ENCODE assay signal across 21 cellular contexts in genomic region chr9:133361507-133362092, GRCh38. TPM values are rescaled to one million over a fixed set of nuclear protein-coding genes. Genes with fewer than 3 reads are reported as not detected.
A peak's percentile ranks its signal among the peaks of the same experiment; 100 is the strongest.
DNase-seq lines count a peak whose midpoint lies in the region; ATAC-seq, FAIRE-seq and TF ChIP-seq lines count a peak whose summit lies in the region.
"Had no signal": no experiment of that assay in that cellular context is flagged by ENCODE, and none has a peak within 500 bp of the region (broad histone marks: within the 10 kb centered on the region; RNA-seq: fewer than 3 reads in every experiment).

No MANE protein-coding gene starts in this region.

- H4K20me1 ChIP-seq in HepG2 (ENCODE audit: insufficient read depth, low read length), result peaks cover 53% of the 10 kb centered on the region

- TF ChIP-seq POLR2A in HepG2 (IDR thresholded peaks at IDR 0.05; ENCODE audit: insufficient read depth in 1 of 2, low read depth in 2 of 2, low read length in 2 of 2) (no peak; a peak in 1 of 4 replicates), right lobe of liver (IDR thresholded peaks at IDR 0.05) (no peak)

- WGBS in HepG2 (ENCODE audit: low lambda C conversion rate), result 91% methylated on average over 12 of the region's 13 CpGs
- 55% methylated on average over 4 of the region's 13 CpGs for WGBS in right lobe of liver (ENCODE audit: insufficient coverage, low coverage, low lambda C conversion rate, missing lambda C conversion rate)

- no peak overlapping the region for H2AFZ ChIP-seq in HepG2 (ENCODE audit: low read length)
- H2AFZ ChIP-seq: hepatocyte had no signal

- no peak overlapping the region for H3K9ac ChIP-seq in HepG2 (ENCODE audit: insufficient read depth, low read depth, low read length)
- H3K9ac ChIP-seq in kidney (ENCODE audit: low read length in 2 of 2), result peak overlapping the region in 1 of 2 donors; percentile 44

- H3K79me2 ChIP-seq in HepG2 (ENCODE audit: insufficient read depth, low read length), result peaks cover 22% of the 10 kb centered on the region

- CTCF ChIA-PET in HepG2 (lab: Yijun Ruan, JAX; ENCODE audit: low intra/inter-chr PET ratio, low total read pairs), result no interaction called here

- no peak for TF ChIP-seq CTCF in HepG2 (CRISPR knock-in tag; IDR thresholded peaks at IDR 0.05)
- no peak for TF ChIP-seq CTCF in right lobe of liver (IDR thresholded peaks at IDR 0.05)
- TF ChIP-seq CTCF in kidney (IDR thresholded peaks at IDR 0.05; ENCODE audit: borderline replicate concordance, extremely low read depth, insufficient read depth), result no peak
- TF ChIP-seq CTCF in CD14-positive monocyte (IDR thresholded peaks at IDR 0.05), result no peak

- POLR2A ChIA-PET in HepG2 (lab: Yijun Ruan, JAX), result no interaction called here

- in situ Hi-C loops in HepG2 (cut with HindIII; ENCODE audit: extremely low pct_ligation_motif_present, low pct_unique_long_range_greater_than_20kb), result no loop called here

- H3K9me3 ChIP-seq in HepG2 (ENCODE audit: low read length), result no peaks in the 10 kb centered on the region
- H3K9me3 ChIP-seq in right lobe of liver, result no peaks in the 10 kb centered on the region
- no peaks in the 10 kb centered on the region for H3K9me3 ChIP-seq in kidney (ENCODE audit: control insufficient read depth in 1 of 2, low read length in 2 of 2)
- H3K9me3 ChIP-seq: right atrium auricular region had no signal

- intact Hi-C loops in HepG2 (cut with micrococcal nuclease; ENCODE audit: unreplicated experiment), result no loop called here
- intact Hi-C loops in right lobe of liver (cut with DNase I), result no loop called here
- intact Hi-C loops in kidney (cut with DNase I), result no loop called here
- intact Hi-C loops in CD14-positive monocyte (cut with micrococcal nuclease), result no loop called here

- DNase-seq in HepG2 (ENCODE audit: low spot score) (no peak), right lobe of liver (no peak), kidney (no peak), NCI-H1930 (lab: John Stamatoyannopoulos, UW) (no peak), Kasumi-1 (lab: John Stamatoyannopoulos, UW) (no peak), CD14-positive monocyte (ENCODE audit: low spot score) (no peak), HK-2 (ENCODE audit: unreplicated experiment) (no peak)
- DNase-seq: activated T-cell treated with anti-CD3 and anti-CD28 coated beads for 4 hours, GDM1, GOT3, mesenchymal stem cell, NCI-H2029 treated with DMSO at 0.1 percent for 48 hours, NCI-H510A treated with DMSO at 0.1 percent for 48 hours, SHP77 treated with DMSO at 0.1 percent for 48 hours, T-helper 2 cell had no signal

- no TSS peak for BruUV-seq in HepG2 (replicated peaks; lab: Mats Ljungman, UMichigan)

- H3K4me2 ChIP-seq in HepG2 (ENCODE audit: low read depth, low read length), result no peak overlapping the region
- H3K4me2 ChIP-seq: hepatocyte had no signal

- H3K4me3 Mint-ChIP-seq in activated T-helper 17 cell treated with anti-CD3 and anti-CD28 coated beads, Interleukin-2, amount 50 U/mL, for 72 hours, result peak overlapping the region; percentile 41
- H3K4me3 Mint-ChIP-seq in CD14-positive monocyte, result no peak overlapping the region

- H3K36me3 ChIP-seq in HepG2 (replicated peaks in 1 of 2; ENCODE audit: control insufficient read depth in 1 of 2, insufficient read depth in 2 of 2, low read length in 2 of 2) (peaks cover 22 to 77% of the 10 kb centered on the region in 2 experiments), right lobe of liver (peaks cover 0 to 66% (median 39%) of the 10 kb centered on the region in 4 donors), kidney (ENCODE audit: control insufficient read depth in 1 of 2, insufficient read depth in 2 of 2, low read length in 2 of 2) (peaks cover 24 to 52% of the 10 kb centered on the region in 2 donors)

- TF ChIP-seq EP300 in HepG2 (IDR thresholded peaks at IDR 0.05; ENCODE audit: low read depth in 2 of 2, low read length in 2 of 2) (no peak), HepG2 (CRISPR knock-in tag; IDR thresholded peaks at IDR 0.05; ENCODE audit: borderline replicate concordance) (no peak)

- peaks cover 35% of the 10 kb centered on the region for H3K4me1 Mint-ChIP-seq in activated T-helper 17 cell treated with anti-CD3 and anti-CD28 coated beads, Interleukin-2, amount 50 U/mL, for 72 hours
- peaks cover 24% of the 10 kb centered on the region for H3K4me1 Mint-ChIP-seq in CD14-positive monocyte

- no peak for TF ChIP-seq RAD21 in HepG2 (CRISPR knock-in tag; IDR thresholded peaks at IDR 0.05)

- peak overlapping the region; percentile 55 for H3K27ac Mint-ChIP-seq in activated T-helper 17 cell treated with anti-CD3 and anti-CD28 coated beads, Interleukin-2, amount 50 U/mL, for 72 hours
- H3K27ac Mint-ChIP-seq in CD14-positive monocyte, result peak overlapping the region in 1 of 7 donors; percentile 83

- no peaks in the 10 kb centered on the region for H3K27me3 Mint-ChIP-seq in activated T-helper 17 cell treated with anti-CD3 and anti-CD28 coated beads, Interleukin-2, amount 50 U/mL, for 72 hours
- H3K27me3 Mint-ChIP-seq in CD14-positive monocyte (ENCODE audit: low read depth in 3 of 3), result peaks cover 0 to 2% (median 0%) of the 10 kb centered on the region in 3 donors

- H3K9me3 Mint-ChIP-seq in activated T-helper 17 cell treated with anti-CD3 and anti-CD28 coated beads, Interleukin-2, amount 50 U/mL, for 72 hours, result no peaks in the 10 kb centered on the region
- peaks cover 0 to 1% (median 0%) of the 10 kb centered on the region in 7 donors for H3K9me3 Mint-ChIP-seq in CD14-positive monocyte

- H3K27me3 ChIP-seq in HepG2 (ENCODE audit: control insufficient read depth in 1 of 2, insufficient read depth in 2 of 2, low read length in 2 of 2) (no peaks in the 10 kb centered on the region), right lobe of liver (no peaks in the 10 kb centered on the region)
- H3K27me3 ChIP-seq: hepatocyte, right atrium auricular region had no signal

- FAIRE-seq in HepG2 (lab: Jason Lieb, UNC) (no peak), kidney (lab: Jason Lieb, UNC) (no peak)
- FAIRE-seq: D721Med, GM12892 had no signal

- H3K27ac ChIP-seq in HepG2 (ENCODE audit: extremely low read length, insufficient read depth, low read length) (peak overlapping the region; percentile 50), right lobe of liver (no peak overlapping the region), kidney (ENCODE audit: low read depth in 2 of 2, low read length in 2 of 2) (peak overlapping the region; percentile 4 to 55)
- H3K27ac ChIP-seq: right atrium auricular region had no signal

- no peak overlapping the region for H3K4me3 ChIP-seq in HepG2 (replicated peaks in 1 of 3; ENCODE audit: insufficient read depth in 1 of 3, low read depth in 2 of 3, low read length in 3 of 3)
- no peak overlapping the region for H3K4me3 ChIP-seq in right lobe of liver
- H3K4me3 ChIP-seq in kidney (ENCODE audit: low read length in 2 of 2), result no peak overlapping the region
- H3K4me3 ChIP-seq: hepatocyte, right atrium auricular region had no signal

- ATAC-seq in HepG2 (no peak), right lobe of liver (no peak)
- ATAC-seq in activated T-helper 17 cell treated with anti-CD3 and anti-CD28 coated beads, Interleukin-2, amount 50 U/mL, for 72 hours (replicated peaks), result no peak
- ATAC-seq: activated CD4-positive, CD25-positive, alpha-beta regulatory T cell treated with anti-CD3 and anti-CD28 coated beads, Interleukin-2, amount 50 U/mL, for 24 hours had no signal

- H3K36me3 Mint-ChIP-seq in activated T-helper 17 cell treated with anti-CD3 and anti-CD28 coated beads, Interleukin-2, amount 50 U/mL, for 72 hours (ENCODE audit: low read depth), result peaks cover 90% of the 10 kb centered on the region
- peaks cover 69 to 77% of the 10 kb centered on the region in 2 donors for H3K36me3 Mint-ChIP-seq in CD14-positive monocyte

- peaks cover 51% of the 10 kb centered on the region for H3K4me1 ChIP-seq in HepG2 (ENCODE audit: insufficient read depth, low read length)
- peaks cover 0 to 6% (median 0%) of the 10 kb centered on the region in 4 donors for H3K4me1 ChIP-seq in right lobe of liver
- H3K4me1 ChIP-seq in kidney (ENCODE audit: control insufficient read depth in 1 of 2, insufficient read depth in 1 of 2, low read depth in 1 of 2, low read length in 2 of 2), result peaks cover 21 to 35% of the 10 kb centered on the region in 2 donors

RNA-seq across cellular contexts. Expression of gene SURF2, which starts 5.2 kb away (rescaled TPM):
- total RNA-seq in HepG2 (2016; rRNA removed; fragmentation: Illumina TruSeq; extraction: Trizol) (10.3 and 13.6 TPM in 2 replicates), right lobe of liver (10 to 100 TPM in 2 of 6 experiments, 1 to 10 TPM in 4; 6.3 to 16.9 (median 8.2) TPM), kidney (23.5 TPM)
- total RNA-seq in HepG2 (2016; cell fraction: cytosol; rRNA removed; fragmentation: Illumina TruSeq; extraction: Trizol; ENCODE audit: low read depth), result 10.3 and 15.8 TPM in 2 replicates
- 12.0 and 12.6 TPM in 2 replicates for total RNA-seq in HepG2 (2016; cell fraction: insoluble cytoplasmic fraction; rRNA removed; fragmentation: Illumina TruSeq; extraction: Trizol)
- 10.0 and 13.9 TPM in 2 replicates for total RNA-seq in HepG2 (2016; cell fraction: membrane; rRNA removed; fragmentation: Illumina TruSeq; extraction: Trizol)
- 4.1 and 4.4 TPM in 2 replicates for total RNA-seq in HepG2 (2016; cell fraction: nucleus; rRNA removed; fragmentation: Illumina TruSeq; extraction: Trizol)
- polyA plus RNA-seq in HepG2 (2011; rRNA removed) (6.1 and 6.3 TPM in 2 replicates), kidney (ENCODE audit: insufficient read depth, low read depth, low replicate concordance) (61.2 TPM), CD14-positive monocyte (10 to 100 TPM; 17.5 to 24.7 TPM)
- 6.8 and 9.7 TPM in 2 replicates for polyA plus RNA-seq in HepG2 (2011; cell fraction: cytosol; rRNA removed)
- 6.6 and 8.7 TPM in 2 replicates for polyA plus RNA-seq in HepG2 (2011; cell fraction: nucleus; rRNA removed)
- polyA plus RNA-seq in HepG2 (2012), result 6.8 and 8.6 TPM in 2 replicates
- polyA plus RNA-seq in HepG2 (2016; cell fraction: cytosol; fragmentation: Illumina TruSeq; extraction: Trizol; ENCODE audit: low read depth), result 14.4 and 20.2 TPM in 2 replicates
- 19.8 and 21.6 TPM in 2 replicates for polyA plus RNA-seq in HepG2 (2016; cell fraction: insoluble cytoplasmic fraction; fragmentation: Illumina TruSeq; extraction: Trizol; ENCODE audit: low read depth)
- 12.6 and 15.8 TPM in 2 replicates for polyA plus RNA-seq in HepG2 (2016; cell fraction: membrane; fragmentation: Illumina TruSeq; extraction: Trizol; ENCODE audit: low read depth)
- 11.3 and 11.9 TPM in 2 replicates for polyA plus RNA-seq in HepG2 (2016; cell fraction: nucleus; fragmentation: Illumina TruSeq; extraction: Trizol; ENCODE audit: insufficient read depth, low read depth)
- 3.5 and 24.4 TPM in 2 replicates for polyA minus RNA-seq in HepG2 (2011; rRNA and poly(A)+ RNA removed; ENCODE audit: low replicate concordance)
- polyA minus RNA-seq in HepG2 (2011; cell fraction: cytosol; rRNA and poly(A)+ RNA removed), result 2.3 and 5.0 TPM in 2 replicates
- polyA minus RNA-seq in HepG2 (2011; cell fraction: nucleus; rRNA and poly(A)+ RNA removed), result 1.6 and 2.3 TPM in 2 replicates
- total RNA-seq in activated T-helper 17 cell treated with anti-CD3 and anti-CD28 coated beads, Interleukin-2, amount 50 U/mL, for 72 hours, result 10 to 100 TPM in 1 of 2 donors, 1 to 10 TPM in 1; 7.0 to 17.3 TPM

RNA-seq across cellular contexts. Expression of gene SURF1, which starts 5.3 kb away (rescaled TPM):
- total RNA-seq in HepG2 (2016; rRNA removed; fragmentation: Illumina TruSeq; extraction: Trizol) (10.6 and 17.8 TPM in 2 replicates), right lobe of liver (10 to 100 TPM; 37.4 to 68.8 (median 44.5) TPM), kidney (45.0 TPM)
- 21.0 and 25.4 TPM in 2 replicates for total RNA-seq in HepG2 (2016; cell fraction: cytosol; rRNA removed; fragmentation: Illumina TruSeq; extraction: Trizol; ENCODE audit: low read depth)
- 9.6 and 18.9 TPM in 2 replicates for total RNA-seq in HepG2 (2016; cell fraction: insoluble cytoplasmic fraction; rRNA removed; fragmentation: Illumina TruSeq; extraction: Trizol)
- total RNA-seq in HepG2 (2016; cell fraction: membrane; rRNA removed; fragmentation: Illumina TruSeq; extraction: Trizol), result 22.4 and 26.0 TPM in 2 replicates
- 13.9 and 14.0 TPM in 2 replicates for total RNA-seq in HepG2 (2016; cell fraction: nucleus; rRNA removed; fragmentation: Illumina TruSeq; extraction: Trizol)
- polyA plus RNA-seq in HepG2 (2011; rRNA removed) (39.2 and 40.7 TPM in 2 replicates), kidney (ENCODE audit: insufficient read depth, low read depth, low replicate concordance) (165 TPM), CD14-positive monocyte (100 to 1,000 TPM in 1 of 2 donors, 10 to 100 TPM in 1; 98.4 to 140 TPM)
- polyA plus RNA-seq in HepG2 (2011; cell fraction: cytosol; rRNA removed), result 29.3 and 32.3 TPM in 2 replicates
- polyA plus RNA-seq in HepG2 (2011; cell fraction: nucleus; rRNA removed), result 29.7 and 32.0 TPM in 2 replicates
- polyA plus RNA-seq in HepG2 (2012), result 22.8 and 26.6 TPM in 2 replicates
- polyA plus RNA-seq in HepG2 (2016; cell fraction: cytosol; fragmentation: Illumina TruSeq; extraction: Trizol; ENCODE audit: low read depth), result 52.7 and 53.1 TPM in 2 replicates
- polyA plus RNA-seq in HepG2 (2016; cell fraction: insoluble cytoplasmic fraction; fragmentation: Illumina TruSeq; extraction: Trizol; ENCODE audit: low read depth), result 19.0 and 20.1 TPM in 2 replicates
- 38.1 and 44.5 TPM in 2 replicates for polyA plus RNA-seq in HepG2 (2016; cell fraction: membrane; fragmentation: Illumina TruSeq; extraction: Trizol; ENCODE audit: low read depth)
- 46.1 and 51.6 TPM in 2 replicates for polyA plus RNA-seq in HepG2 (2016; cell fraction: nucleus; fragmentation: Illumina TruSeq; extraction: Trizol; ENCODE audit: insufficient read depth, low read depth)
- 14.4 and 46.3 TPM in 2 replicates for polyA minus RNA-seq in HepG2 (2011; rRNA and poly(A)+ RNA removed; ENCODE audit: low replicate concordance)
- 8.0 and 10.5 TPM in 2 replicates for polyA minus RNA-seq in HepG2 (2011; cell fraction: cytosol; rRNA and poly(A)+ RNA removed)
- polyA minus RNA-seq in HepG2 (2011; cell fraction: nucleus; rRNA and poly(A)+ RNA removed), result 7.1 and 7.5 TPM in 2 replicates
- 10 to 100 TPM; 13.9 to 25.4 TPM for total RNA-seq in activated T-helper 17 cell treated with anti-CD3 and anti-CD28 coated beads, Interleukin-2, amount 50 U/mL, for 72 hours

RNA-seq across cellular contexts. Expression of gene RPL7A, which starts 13.6 kb away (rescaled TPM):
- 2,938 and 3,359 TPM in 2 replicates for total RNA-seq in HepG2 (2016; rRNA removed; fragmentation: Illumina TruSeq; extraction: Trizol)
- total RNA-seq in HepG2 (2016; cell fraction: cytosol; rRNA removed; fragmentation: Illumina TruSeq; extraction: Trizol; ENCODE audit: low read depth), result 3,183 and 3,719 TPM in 2 replicates
- 2,895 and 3,215 TPM in 2 replicates for total RNA-seq in HepG2 (2016; cell fraction: insoluble cytoplasmic fraction; rRNA removed; fragmentation: Illumina TruSeq; extraction: Trizol)
- 5,789 and 6,219 TPM in 2 replicates for total RNA-seq in HepG2 (2016; cell fraction: membrane; rRNA removed; fragmentation: Illumina TruSeq; extraction: Trizol)
- total RNA-seq in HepG2 (2016; cell fraction: nucleus; rRNA removed; fragmentation: Illumina TruSeq; extraction: Trizol), result 1,151 and 1,198 TPM in 2 replicates
- polyA plus RNA-seq in HepG2 (2011; rRNA removed), result 2,401 and 2,404 TPM in 2 replicates
- polyA plus RNA-seq in HepG2 (2011; cell fraction: cytosol; rRNA removed), result 3,191 and 3,845 TPM in 2 replicates
- polyA plus RNA-seq in HepG2 (2011; cell fraction: nucleus; rRNA removed), result 1,035 and 1,145 TPM in 2 replicates
- 2,335 and 2,606 TPM in 2 replicates for polyA plus RNA-seq in HepG2 (2012)
- 3,837 and 4,399 TPM in 2 replicates for polyA plus RNA-seq in HepG2 (2016; cell fraction: cytosol; fragmentation: Illumina TruSeq; extraction: Trizol; ENCODE audit: low read depth)
- polyA plus RNA-seq in HepG2 (2016; cell fraction: insoluble cytoplasmic fraction; fragmentation: Illumina TruSeq; extraction: Trizol; ENCODE audit: low read depth), result 3,343 and 3,509 TPM in 2 replicates
- 6,158 and 6,472 TPM in 2 replicates for polyA plus RNA-seq in HepG2 (2016; cell fraction: membrane; fragmentation: Illumina TruSeq; extraction: Trizol; ENCODE audit: low read depth)
- 1,904 and 1,909 TPM in 2 replicates for polyA plus RNA-seq in HepG2 (2016; cell fraction: nucleus; fragmentation: Illumina TruSeq; extraction: Trizol; ENCODE audit: insufficient read depth, low read depth)
- polyA minus RNA-seq in HepG2 (2011; rRNA and poly(A)+ RNA removed; ENCODE audit: low replicate concordance), result 1,962 and 4,695 TPM in 2 replicates
- polyA minus RNA-seq in HepG2 (2011; cell fraction: cytosol; rRNA and poly(A)+ RNA removed), result 853 and 917 TPM in 2 replicates
- polyA minus RNA-seq in HepG2 (2011; cell fraction: nucleus; rRNA and poly(A)+ RNA removed), result 477 and 550 TPM in 2 replicates
- 100 to 1,000 TPM; 529 to 851 (median 616) TPM for total RNA-seq in right lobe of liver
- total RNA-seq in activated T-helper 17 cell treated with anti-CD3 and anti-CD28 coated beads, Interleukin-2, amount 50 U/mL, for 72 hours, result 1,000 to 10,000 TPM; 3,005 to 3,350 TPM
- 1,502 TPM for total RNA-seq in kidney
- polyA plus RNA-seq in kidney (ENCODE audit: insufficient read depth, low read depth, low replicate concordance), result 2,097 TPM
- 100 to 1,000 TPM; 390 to 437 TPM for polyA plus RNA-seq in CD14-positive monocyte

RNA-seq across cellular contexts. Expression of gene MED22, which starts 13.7 kb away (rescaled TPM):
- total RNA-seq in HepG2 (2016; rRNA removed; fragmentation: Illumina TruSeq; extraction: Trizol) (19.6 and 22.1 TPM in 2 replicates), right lobe of liver (10 to 100 TPM in 1 of 6 experiments, 1 to 10 TPM in 5; 5.9 to 14.5 (median 8.1) TPM), kidney (32.7 TPM)
- 2.6 and 3.1 TPM in 2 replicates for total RNA-seq in HepG2 (2016; cell fraction: cytosol; rRNA removed; fragmentation: Illumina TruSeq; extraction: Trizol; ENCODE audit: low read depth)
- total RNA-seq in HepG2 (2016; cell fraction: insoluble cytoplasmic fraction; rRNA removed; fragmentation: Illumina TruSeq; extraction: Trizol), result 18.8 and 21.3 TPM in 2 replicates
- 9.6 and 12.2 TPM in 2 replicates for total RNA-seq in HepG2 (2016; cell fraction: membrane; rRNA removed; fragmentation: Illumina TruSeq; extraction: Trizol)
- total RNA-seq in HepG2 (2016; cell fraction: nucleus; rRNA removed; fragmentation: Illumina TruSeq; extraction: Trizol), result 18.2 and 20.6 TPM in 2 replicates
- polyA plus RNA-seq in HepG2 (2011; rRNA removed) (15.8 and 22.2 TPM in 2 replicates), kidney (ENCODE audit: insufficient read depth, low read depth, low replicate concordance) (24.6 TPM), CD14-positive monocyte (1 to 10 TPM; 6.8 to 9.6 TPM)
- polyA plus RNA-seq in HepG2 (2011; cell fraction: cytosol; rRNA removed), result 11.6 and 12.5 TPM in 2 replicates
- 42.0 and 43.5 TPM in 2 replicates for polyA plus RNA-seq in HepG2 (2011; cell fraction: nucleus; rRNA removed)
- 8.8 and 10.1 TPM in 2 replicates for polyA plus RNA-seq in HepG2 (2012)
- polyA plus RNA-seq in HepG2 (2016; cell fraction: cytosol; fragmentation: Illumina TruSeq; extraction: Trizol; ENCODE audit: low read depth), result 2.6 TPM in 2 replicates
- 15.7 and 15.9 TPM in 2 replicates for polyA plus RNA-seq in HepG2 (2016; cell fraction: insoluble cytoplasmic fraction; fragmentation: Illumina TruSeq; extraction: Trizol; ENCODE audit: low read depth)
- polyA plus RNA-seq in HepG2 (2016; cell fraction: membrane; fragmentation: Illumina TruSeq; extraction: Trizol; ENCODE audit: low read depth), result 7.1 and 7.7 TPM in 2 replicates
- 36.0 and 38.5 TPM in 2 replicates for polyA plus RNA-seq in HepG2 (2016; cell fraction: nucleus; fragmentation: Illumina TruSeq; extraction: Trizol; ENCODE audit: insufficient read depth, low read depth)
- polyA minus RNA-seq in HepG2 (2011; rRNA and poly(A)+ RNA removed; ENCODE audit: low replicate concordance), result 27.8 and 64.6 TPM in 2 replicates
- polyA minus RNA-seq in HepG2 (2011; cell fraction: cytosol; rRNA and poly(A)+ RNA removed), result 8.0 and 8.5 TPM in 2 replicates
- 12.1 and 16.8 TPM in 2 replicates for polyA minus RNA-seq in HepG2 (2011; cell fraction: nucleus; rRNA and poly(A)+ RNA removed)
- 10 to 100 TPM; 21.3 to 29.9 TPM for total RNA-seq in activated T-helper 17 cell treated with anti-CD3 and anti-CD28 coated beads, Interleukin-2, amount 50 U/mL, for 72 hours

RNA-seq across cellular contexts. Expression of gene SURF4, which starts 14.3 kb away (rescaled TPM):
- 135 and 265 TPM in 2 replicates for total RNA-seq in HepG2 (2016; rRNA removed; fragmentation: Illumina TruSeq; extraction: Trizol)
- 32.2 and 32.9 TPM in 2 replicates for total RNA-seq in HepG2 (2016; cell fraction: cytosol; rRNA removed; fragmentation: Illumina TruSeq; extraction: Trizol; ENCODE audit: low read depth)
- 115 and 269 TPM in 2 replicates for total RNA-seq in HepG2 (2016; cell fraction: insoluble cytoplasmic fraction; rRNA removed; fragmentation: Illumina TruSeq; extraction: Trizol)
- 110 and 114 TPM in 2 replicates for total RNA-seq in HepG2 (2016; cell fraction: membrane; rRNA removed; fragmentation: Illumina TruSeq; extraction: Trizol)
- 228 and 275 TPM in 2 replicates for total RNA-seq in HepG2 (2016; cell fraction: nucleus; rRNA removed; fragmentation: Illumina TruSeq; extraction: Trizol)
- 220 and 224 TPM in 2 replicates for polyA plus RNA-seq in HepG2 (2011; rRNA removed)
- polyA plus RNA-seq in HepG2 (2011; cell fraction: cytosol; rRNA removed), result 264 and 277 TPM in 2 replicates
- polyA plus RNA-seq in HepG2 (2011; cell fraction: nucleus; rRNA removed), result 180 and 191 TPM in 2 replicates
- polyA plus RNA-seq in HepG2 (2012), result 188 and 224 TPM in 2 replicates
- polyA plus RNA-seq in HepG2 (2016; cell fraction: cytosol; fragmentation: Illumina TruSeq; extraction: Trizol; ENCODE audit: low read depth), result 32.1 and 37.0 TPM in 2 replicates
- 124 and 145 TPM in 2 replicates for polyA plus RNA-seq in HepG2 (2016; cell fraction: insoluble cytoplasmic fraction; fragmentation: Illumina TruSeq; extraction: Trizol; ENCODE audit: low read depth)
- polyA plus RNA-seq in HepG2 (2016; cell fraction: membrane; fragmentation: Illumina TruSeq; extraction: Trizol; ENCODE audit: low read depth), result 76.2 and 78.0 TPM in 2 replicates
- polyA plus RNA-seq in HepG2 (2016; cell fraction: nucleus; fragmentation: Illumina TruSeq; extraction: Trizol; ENCODE audit: insufficient read depth, low read depth), result 397 and 400 TPM in 2 replicates
- 375 and 710 TPM in 2 replicates for polyA minus RNA-seq in HepG2 (2011; rRNA and poly(A)+ RNA removed; ENCODE audit: low replicate concordance)
- 173 and 200 TPM in 2 replicates for polyA minus RNA-seq in HepG2 (2011; cell fraction: cytosol; rRNA and poly(A)+ RNA removed)
- polyA minus RNA-seq in HepG2 (2011; cell fraction: nucleus; rRNA and poly(A)+ RNA removed), result 72.5 and 84.8 TPM in 2 replicates
- total RNA-seq in right lobe of liver, result 100 to 1,000 TPM; 181 to 243 (median 213) TPM
- total RNA-seq in activated T-helper 17 cell treated with anti-CD3 and anti-CD28 coated beads, Interleukin-2, amount 50 U/mL, for 72 hours, result 100 to 1,000 TPM; 315 to 380 TPM
- total RNA-seq in kidney, result 138 TPM
- 121 TPM for polyA plus RNA-seq in kidney (ENCODE audit: insufficient read depth, low read depth, low replicate concordance)
- polyA plus RNA-seq in CD14-positive monocyte, result 100 to 1,000 TPM; 157 to 175 TPM

Comparison
In these comparisons a context has a peak if more than half of its experiments do, and no peak if none do; other contexts are left out.
1. H3K27ac ChIP-seq: peak in HepG2 (single experiment) and kidney (2 of 2); none in right lobe of liver (0 of 3).